20 cellular contexts compared by ENCODE assay signal in genomic region chr3:9246196-9246595, GRCh38.
"Had no signal": no experiment of that assay in that cellular context is flagged by ENCODE, and none has a peak within 500 bp of the region (broad histone marks: within the 10 kb centered on the region; RNA-seq: fewer than 3 reads in every experiment).

No MANE protein-coding gene starts in this region.

- H3K36me3 Mint-ChIP-seq: activated naive CD4-positive, alpha-beta T cell treated with anti-CD3 and anti-CD28 coated beads, Interleukin-2, amount 50 U/mL, for 72 hours; natural killer cell had no signal

- H3K9me3 ChIP-seq: colonic mucosa, ovary, testis, upper lobe of right lung had no signal

- H3K27ac Mint-ChIP-seq: activated naive CD4-positive, alpha-beta T cell treated with anti-CD3 and anti-CD28 coated beads, Interleukin-2, amount 50 U/mL, for 72 hours; natural killer cell; stimulated activated naive CD8-positive, alpha-beta T cell treated with anti-CD3 and anti-CD28 coated beads, Interleukin-15, amount 100 ng/mL, for 72 hours had no signal

- H3K4me3 Mint-ChIP-seq: stimulated activated naive CD8-positive, alpha-beta T cell treated with anti-CD3 and anti-CD28 coated beads, Interleukin-15, amount 100 ng/mL, for 72 hours had no signal

- H3K27ac ChIP-seq: colonic mucosa, ovary, testis, upper lobe of right lung, WERI-Rb-1 had no signal

- H3K27me3 ChIP-seq: colonic mucosa, ovary, testis, upper lobe of right lung had no signal

- H3K36me3 ChIP-seq: colonic mucosa, ovary, upper lobe of right lung, WERI-Rb-1 had no signal

- H3K9me3 Mint-ChIP-seq: activated naive CD4-positive, alpha-beta T cell treated with anti-CD3 and anti-CD28 coated beads, Interleukin-2, amount 50 U/mL, for 72 hours; natural killer cell; stimulated activated naive CD8-positive, alpha-beta T cell treated with anti-CD3 and anti-CD28 coated beads, Interleukin-15, amount 100 ng/mL, for 72 hours had no signal

- H3K27me3 Mint-ChIP-seq: stimulated activated naive CD8-positive, alpha-beta T cell treated with anti-CD3 and anti-CD28 coated beads, Interleukin-15, amount 100 ng/mL, for 72 hours had no signal

- FAIRE-seq: endothelial cell of umbilical vein had no signal

- H3K4me3 ChIP-seq: colonic mucosa, ovary, testis, upper lobe of right lung had no signal

- ATAC-seq: activated naive CD4-positive, alpha-beta T cell treated with anti-CD3 and anti-CD28 coated beads, Interleukin-2, amount 50 U/mL, for 72 hours; left ventricle myocardium superior; natural killer cell; stimulated activated naive CD8-positive, alpha-beta T cell treated with anti-CD3 and anti-CD28 coated beads, Interleukin-15, amount 100 ng/mL, for 72 hours; upper lobe of right lung had no signal

- DNase-seq: activated CD4-positive, alpha-beta T cell treated with anti-CD3 and anti-CD28 coated beads, Interleukin-2, amount 50 U/mL, for 48 hours; activated gamma-delta T cell; activated T-cell treated with anti-CD3 and anti-CD28 coated beads, Interleukin-2, amount 50 U/mL, for 48 hours; central memory CD4-positive, alpha-beta T cell; colonic mucosa; effector CD4-positive, alpha-beta T cell; foreskin fibroblast; hypothalamus; kidney glomerular epithelial cell; left ventricle myocardium superior; mesenchymal stem cell; natural killer cell; ovary; stimulated activated CD4-positive, alpha-beta T cell treated with anti-CD3 and anti-CD28 coated beads, Interleukin-1b, Interleukin-23, amount 100 ng/mL, for 48 hours; stimulated activated naive CD8-positive, alpha-beta T cell treated with anti-CD3 and anti-CD28 coated beads, Interleukin-15, amount 100 ng/mL, for 72 hours; testis; upper lobe of right lung; WERI-Rb-1 had no signal
